9 cellular contexts compared by ENCODE assay signal in genomic region chr12:57735952-57736742, GRCh38. TPM values are rescaled to one million over a fixed set of nuclear protein-coding genes. Genes with fewer than 3 reads are reported as not detected.
DNase-seq lines count a peak whose midpoint lies in the region; ATAC-seq, FAIRE-seq and TF ChIP-seq lines count a peak whose summit lies in the region.
"Had no signal": no experiment of that assay in that cellular context is flagged by ENCODE, and none has a peak within 500 bp of the region (broad histone marks: within the 10 kb centered on the region; RNA-seq: fewer than 3 reads in every experiment).

No MANE protein-coding gene starts in this region.

- ATAC-seq in activated CD4-positive, CD25-positive, alpha-beta regulatory T cell treated with anti-CD3 and anti-CD28 coated beads, Interleukin-2, amount 50 U/mL, for 24 hours: no peak
- ATAC-seq in HG02642 (IDR thresholded peaks at IDR 0.05; ENCODE audit: poor library complexity, unreplicated experiment): no peak

- peaks cover 73% of the 10 kb centered on the region for H3K27me3 Mint-ChIP-seq in osteocyte (ENCODE audit: unreplicated experiment)

- no peak for FAIRE-seq in kidney (lab: Jason Lieb, UNC)

- TF ChIP-seq EP300 in esophagus muscularis mucosa (IDR thresholded peaks at IDR 0.05): no peak

- WGBS in esophagus muscularis mucosa: 27% methylated on average over 34 of the region's 49 CpGs

- no peaks in the 10 kb centered on the region for H3K9me3 ChIP-seq in NT2/D1 (ENCODE audit: insufficient read depth, low read length)
- H3K9me3 ChIP-seq in esophagus muscularis mucosa: no peaks in the 10 kb centered on the region
- H3K9me3 ChIP-seq in kidney (ENCODE audit: control insufficient read depth in 1 of 2, low read length in 2 of 2): no peaks in the 10 kb centered on the region

- H3K27ac ChIP-seq in esophagus muscularis mucosa (replicated peaks in 1 of 4) (no peak overlapping the region), kidney (ENCODE audit: low read depth in 2 of 2, low read length in 2 of 2) (no peak overlapping the region)
- H3K27ac ChIP-seq: KMS-11 had no signal

- no peak overlapping the region for H3K27ac Mint-ChIP-seq in osteocyte (ENCODE audit: unreplicated experiment)

- no peak for TF ChIP-seq POLR2A in esophagus muscularis mucosa (IDR thresholded peaks at IDR 0.05; ENCODE audit: low read depth)

- no peaks in the 10 kb centered on the region for H3K9me3 Mint-ChIP-seq in osteocyte (ENCODE audit: unreplicated experiment)

- H3K4me3 Mint-ChIP-seq in osteocyte (ENCODE audit: unreplicated experiment): peak overlapping the region; percentile 76

- peaks cover 89% of the 10 kb centered on the region for H3K27me3 ChIP-seq in NT2/D1 (ENCODE audit: insufficient read depth, insufficient read length)
- H3K27me3 ChIP-seq in esophagus muscularis mucosa: peaks cover 16 to 99% (median 57%) of the 10 kb centered on the region in 4 donors

- peaks cover 3% of the 10 kb centered on the region for H3K4me1 ChIP-seq in NT2/D1 (ENCODE audit: insufficient read depth, insufficient read length)
- peaks cover 38 to 43% (median 40%) of the 10 kb centered on the region in 4 donors for H3K4me1 ChIP-seq in esophagus muscularis mucosa
- H3K4me1 ChIP-seq in kidney (ENCODE audit: control insufficient read depth in 1 of 2, insufficient read depth in 1 of 2, low read depth in 1 of 2, low read length in 2 of 2): peaks cover 4 to 7% of the 10 kb centered on the region in 2 donors

- peak overlapping the region; percentile 44 for H3K4me3 ChIP-seq in NT2/D1 (ENCODE audit: insufficient read length, low read depth)
- H3K4me3 ChIP-seq in esophagus muscularis mucosa: peak overlapping the region; percentile 15 to 40 (median 25)
- no peak overlapping the region for H3K4me3 ChIP-seq in kidney (ENCODE audit: low read length in 2 of 2)

- H3K36me3 ChIP-seq in NT2/D1 (ENCODE audit: insufficient read depth, insufficient read length, low read length): no peaks in the 10 kb centered on the region
- H3K36me3 ChIP-seq in esophagus muscularis mucosa: no peaks in the 10 kb centered on the region
- H3K36me3 ChIP-seq in kidney (ENCODE audit: control insufficient read depth in 1 of 2, insufficient read depth in 2 of 2, low read length in 2 of 2): no peaks in the 10 kb centered on the region

- intact Hi-C loops in esophagus muscularis mucosa (cut with DNase I): no loop called here
- intact Hi-C loops in kidney (cut with DNase I): no loop called here

- H3K9ac ChIP-seq in NT2/D1 (ENCODE audit: insufficient read length, low read depth) (peak overlapping the region; percentile 43), kidney (ENCODE audit: low read length in 2 of 2) (no peak overlapping the region)
- H3K9ac ChIP-seq: KMS-11 had no signal

- peaks cover 26% of the 10 kb centered on the region for H3K4me1 Mint-ChIP-seq in osteocyte (ENCODE audit: unreplicated experiment)

- peak; percentile 65 for DNase-seq in EL
- DNase-seq in NT2/D1 (ENCODE audit: low read depth, low spot score): no peak
- no peak for DNase-seq in esophagus muscularis mucosa (ENCODE audit: extremely low spot score)
- no peak for DNase-seq in osteocyte (ENCODE audit: extremely low spot score, unreplicated experiment)
- no peak for DNase-seq in kidney
- DNase-seq in NCI-H187 treated with DMSO at 0.1 percent for 48 hours (lab: John Stamatoyannopoulos, UW): no peak

- H3K36me3 Mint-ChIP-seq in osteocyte (ENCODE audit: unreplicated experiment): no peaks in the 10 kb centered on the region

- peak in 1 of 3 experiments; percentile 8 for TF ChIP-seq CTCF in esophagus muscularis mucosa (IDR thresholded peaks at IDR 0.05)
- peak; percentile 57 for TF ChIP-seq CTCF in osteocyte (IDR thresholded peaks at IDR 0.05)
- TF ChIP-seq CTCF in kidney (IDR thresholded peaks at IDR 0.05; ENCODE audit: borderline replicate concordance, extremely low read depth, insufficient read depth): no peak

RNA-seq across cellular contexts. Expression of gene AGAP2, which starts 2.4 kb away (rescaled TPM):
- total RNA-seq in esophagus muscularis mucosa: 10 to 100 TPM in 1 of 4 donors, 1 to 10 TPM in 3; 2.5 to 11.2 (median 3.6) TPM
- 2.4 and 2.6 TPM in 2 replicates for total RNA-seq in osteocyte
- 3.7 TPM for total RNA-seq in kidney
- 0.13 TPM for polyA plus RNA-seq in kidney (ENCODE audit: insufficient read depth, low read depth, low replicate concordance)

RNA-seq across cellular contexts. Expression of gene TSPAN31, which starts 8.7 kb away (rescaled TPM):
- total RNA-seq in esophagus muscularis mucosa (10 to 100 TPM; 34.3 to 45.1 (median 42.1) TPM), osteocyte (36.2 and 37.4 TPM in 2 replicates), kidney (53.3 TPM)
- polyA plus RNA-seq in kidney (ENCODE audit: insufficient read depth, low read depth, low replicate concordance): 60.1 TPM

RNA-seq across cellular contexts. Expression of gene CDK4, which starts 16.0 kb away (rescaled TPM):
- total RNA-seq in esophagus muscularis mucosa (10 to 100 TPM; 43.6 to 85.7 (median 71.3) TPM), osteocyte (137 and 142 TPM in 2 replicates), kidney (69.1 TPM)
- polyA plus RNA-seq in kidney (ENCODE audit: insufficient read depth, low read depth, low replicate concordance): 118 TPM

RNA-seq across cellular contexts. Expression of gene MARCHF9, which starts 18.8 kb away (rescaled TPM):
- total RNA-seq in esophagus muscularis mucosa: 10 to 100 TPM in 2 of 4 donors, 1 to 10 TPM in 2; 5.6 to 16.9 (median 10.7) TPM
- total RNA-seq in osteocyte: 19.2 and 21.1 TPM in 2 replicates
- 22.9 TPM for total RNA-seq in kidney
- polyA plus RNA-seq in kidney (ENCODE audit: insufficient read depth, low read depth, low replicate concordance): 38.4 TPM

RNA-seq across cellular contexts. Expression of gene CYP27B1, which starts 30.7 kb away (rescaled TPM):
- total RNA-seq in esophagus muscularis mucosa (under 1 TPM in 2 of 4 donors, not detected in 2; 0.32 to 0.66 TPM), osteocyte (1.7 and 2.3 TPM in 2 replicates), kidney (3.5 TPM)
- 33.4 TPM for polyA plus RNA-seq in kidney (ENCODE audit: insufficient read depth, low read depth, low replicate concordance)

Comparison
In these comparisons a context has a peak if more than half of its experiments do, and no peak if none do; other contexts are left out.
1. H3K4me3 ChIP-seq: peak in NT2/D1 (single experiment) and esophagus muscularis mucosa (4 of 4); none in kidney (0 of 2).